ENCODE assay signal across 10 cellular contexts in the genomic region with DNA sequence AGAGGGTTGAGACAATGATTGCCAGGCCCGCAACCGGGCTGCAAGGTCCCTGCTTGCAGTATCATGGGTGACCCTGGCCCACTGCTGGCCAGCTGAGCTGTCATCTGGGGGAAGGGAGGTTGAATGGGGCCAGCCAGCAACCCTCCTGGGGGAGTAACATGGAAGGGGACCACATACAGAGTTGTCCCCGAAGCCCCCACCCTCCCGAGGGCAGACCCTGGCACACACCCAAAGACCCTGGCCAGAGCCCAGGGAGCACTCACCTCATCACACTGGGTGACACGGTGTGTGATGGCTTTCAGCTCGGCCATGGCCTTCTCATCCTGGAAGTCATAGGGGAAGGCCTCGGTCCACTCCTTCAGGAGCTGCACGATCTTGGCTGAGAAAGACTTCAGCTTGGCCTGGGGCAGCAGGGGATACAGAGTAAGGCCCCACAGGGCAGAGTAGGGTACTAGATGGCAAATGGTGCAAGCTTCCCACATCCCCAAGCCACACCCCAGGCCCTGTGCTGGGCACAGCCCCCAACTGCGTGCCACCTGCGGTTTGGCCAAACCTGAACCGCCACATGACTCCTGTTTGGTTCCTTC.
DNase-seq lines count a peak whose midpoint lies in the region; ATAC-seq and TF ChIP-seq lines count a peak whose summit lies in the region.
"Had no signal": no experiment of that assay in that cellular context is flagged by ENCODE, and none has a peak within 500 bp of the region (broad histone marks: within the 10 kb centered on the region; RNA-seq: fewer than 3 reads in every experiment).

No MANE protein-coding gene starts in this region.

- H3K4me3 Mint-ChIP-seq in WTC11, result peak overlapping the region; percentile 75

- no peak overlapping the region for H3K27ac ChIP-seq in right atrium auricular region
- no peak overlapping the region for H3K27ac ChIP-seq in sigmoid colon

- H3K4me3 ChIP-seq in right atrium auricular region, result no peak overlapping the region
- H3K4me3 ChIP-seq in sigmoid colon, result peak overlapping the region in 2 of 4 donors; percentile 47 to 50

- no peaks in the 10 kb centered on the region for H3K36me3 ChIP-seq in right atrium auricular region
- H3K36me3 ChIP-seq in sigmoid colon, result no peaks in the 10 kb centered on the region

- TF ChIP-seq CTCF in GM20000 (IDR thresholded peaks at IDR 0.05; ENCODE audit: extremely low read depth, missing control alignments), result no peak
- no peak for TF ChIP-seq CTCF in WTC11 (IDR thresholded peaks at IDR 0.05)
- TF ChIP-seq CTCF in right atrium auricular region (IDR thresholded peaks at IDR 0.05), result no peak
- TF ChIP-seq CTCF in sigmoid colon (IDR thresholded peaks at IDR 0.05), result no peak

- CTCF ChIA-PET in WTC11 (lab: Charles Lee), result interaction anchor here (0.5 to 5.1 kb wide), 48 partner anchors 9 to 509 kb away, joined by 3 to 94 read pairs (median 4); a partner anchor contains a TSS

- H3K27me3 ChIP-seq in right atrium auricular region (no peaks in the 10 kb centered on the region), sigmoid colon (peaks cover 0 to 15% (median 12%) of the 10 kb centered on the region in 3 donors)

- H3K36me3 Mint-ChIP-seq in WTC11, result peaks cover 29% of the 10 kb centered on the region

- ATAC-seq in WTC11 (no peak), GM21825 (IDR thresholded peaks at IDR 0.05; ENCODE audit: unreplicated experiment) (no peak), HG03159 (IDR thresholded peaks at IDR 0.05; ENCODE audit: unreplicated experiment) (no peak)

- no peaks in the 10 kb centered on the region for H3K27me3 Mint-ChIP-seq in WTC11 (ENCODE audit: low read depth)

- H3K27ac Mint-ChIP-seq in WTC11, result no peak overlapping the region

- TF ChIP-seq POLR2A in sigmoid colon (IDR thresholded peaks at IDR 0.05), result no peak

- DNase-seq in GM20000 (ENCODE audit: low spot score) (peak; percentile 17), WTC11 (ENCODE audit: low spot score) (no peak), right atrium auricular region (ENCODE audit: low spot score) (peak; percentile 48), sigmoid colon (peak; percentile 53), NCI-H2029 (lab: John Stamatoyannopoulos, UW) (no peak), HuH-7 (ENCODE audit: low spot score) (no peak)
- DNase-seq: cerebellar nuclear complex, kidney glomerular epithelial cell had no signal

- no peaks in the 10 kb centered on the region for H3K9me3 Mint-ChIP-seq in WTC11

- H3K4me1 ChIP-seq in right atrium auricular region (peaks cover 0 to 15% of the 10 kb centered on the region in 2 donors), sigmoid colon (peaks cover 0 to 22% (median 11%) of the 10 kb centered on the region in 4 donors)

- 85% methylated on average over 11 of the region's 11 CpGs for WGBS in sigmoid colon, 2 donors

- POLR2A ChIA-PET in WTC11 (lab: Charles Lee), result no interaction called here

- H3K9me3 ChIP-seq in right atrium auricular region (no peaks in the 10 kb centered on the region), sigmoid colon (no peaks in the 10 kb centered on the region)

- 0 out of 2 replicates have a peak, but pooled peaks cover 4% of the 10 kb centered on the region for H3K4me1 Mint-ChIP-seq in WTC11

- intact Hi-C loops in sigmoid colon (cut with DNase I), result no loop called here

- no peak for TF ChIP-seq EP300 in sigmoid colon (IDR thresholded peaks at IDR 0.05)

TF ChIP-seq in WTC11, 78 proteins besides CTCF, POLR2A, EP300 and RAD21 (continues in another document):
- TF ChIP-seq, protein P1, sequence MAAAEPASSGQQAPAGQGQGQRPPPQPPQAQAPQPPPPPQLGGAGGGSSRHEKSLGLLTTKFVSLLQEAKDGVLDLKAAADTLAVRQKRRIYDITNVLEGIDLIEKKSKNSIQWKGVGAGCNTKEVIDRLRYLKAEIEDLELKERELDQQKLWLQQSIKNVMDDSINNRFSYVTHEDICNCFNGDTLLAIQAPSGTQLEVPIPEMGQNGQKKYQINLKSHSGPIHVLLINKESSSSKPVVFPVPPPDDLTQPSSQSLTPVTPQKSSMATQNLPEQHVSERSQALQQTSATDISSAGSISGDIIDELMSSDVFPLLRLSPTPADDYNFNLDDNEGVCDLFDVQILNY (CRISPR knock-in tag; IDR thresholded peaks at IDR 0.05), result no peak
- TF ChIP-seq TCF7 (CRISPR knock-in tag; IDR thresholded peaks at IDR 0.05; ENCODE audit: low read depth) (no peak), HMGA2 (CRISPR knock-in tag; IDR thresholded peaks at IDR 0.05) (no peak), SMAD4 (CRISPR knock-in tag; IDR thresholded peaks at IDR 0.05) (no peak), TEAD4 (CRISPR knock-in tag; IDR thresholded peaks at IDR 0.05) (no peak), ZNF416 (CRISPR knock-in tag; IDR thresholded peaks at IDR 0.05) (no peak), OVOL2 (CRISPR knock-in tag; IDR thresholded peaks at IDR 0.05; ENCODE audit: borderline replicate concordance) (no peak), ZNF317 (CRISPR knock-in tag; IDR thresholded peaks at IDR 0.05; ENCODE audit: borderline replicate concordance, low read depth) (no peak), JAZF1 (CRISPR knock-in tag; IDR thresholded peaks at IDR 0.05) (no peak), SMAD3 (CRISPR knock-in tag; IDR thresholded peaks at IDR 0.05; ENCODE audit: borderline replicate concordance) (no peak), ESRRA (CRISPR knock-in tag; IDR thresholded peaks at IDR 0.05; ENCODE audit: borderline replicate concordance) (no peak), ZNF263 (CRISPR knock-in tag; IDR thresholded peaks at IDR 0.05; ENCODE audit: low read depth) (no peak)
- TF ChIP-seq, protein P2, sequence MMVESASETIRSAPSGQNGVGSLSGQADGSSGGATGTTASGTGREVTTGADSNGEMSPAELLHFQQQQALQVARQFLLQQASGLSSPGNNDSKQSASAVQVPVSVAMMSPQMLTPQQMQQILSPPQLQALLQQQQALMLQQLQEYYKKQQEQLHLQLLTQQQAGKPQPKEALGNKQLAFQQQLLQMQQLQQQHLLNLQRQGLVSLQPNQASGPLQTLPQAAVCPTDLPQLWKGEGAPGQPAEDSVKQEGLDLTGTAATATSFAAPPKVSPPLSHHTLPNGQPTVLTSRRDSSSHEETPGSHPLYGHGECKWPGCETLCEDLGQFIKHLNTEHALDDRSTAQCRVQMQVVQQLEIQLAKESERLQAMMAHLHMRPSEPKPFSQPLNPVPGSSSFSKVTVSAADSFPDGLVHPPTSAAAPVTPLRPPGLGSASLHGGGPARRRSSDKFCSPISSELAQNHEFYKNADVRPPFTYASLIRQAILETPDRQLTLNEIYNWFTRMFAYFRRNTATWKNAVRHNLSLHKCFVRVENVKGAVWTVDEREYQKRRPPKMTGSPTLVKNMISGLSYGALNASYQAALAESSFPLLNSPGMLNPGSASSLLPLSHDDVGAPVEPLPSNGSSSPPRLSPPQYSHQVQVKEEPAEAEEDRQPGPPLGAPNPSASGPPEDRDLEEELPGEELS (CRISPR knock-in tag; IDR thresholded peaks at IDR 0.05), result no peak
- TF ChIP-seq, protein P3, sequence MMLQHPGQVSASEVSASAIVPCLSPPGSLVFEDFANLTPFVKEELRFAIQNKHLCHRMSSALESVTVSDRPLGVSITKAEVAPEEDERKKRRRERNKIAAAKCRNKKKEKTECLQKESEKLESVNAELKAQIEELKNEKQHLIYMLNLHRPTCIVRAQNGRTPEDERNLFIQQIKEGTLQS (CRISPR knock-in tag; conservative IDR thresholded peaks at IDR 0.05), result no peak
- TF ChIP-seq, protein P4, sequence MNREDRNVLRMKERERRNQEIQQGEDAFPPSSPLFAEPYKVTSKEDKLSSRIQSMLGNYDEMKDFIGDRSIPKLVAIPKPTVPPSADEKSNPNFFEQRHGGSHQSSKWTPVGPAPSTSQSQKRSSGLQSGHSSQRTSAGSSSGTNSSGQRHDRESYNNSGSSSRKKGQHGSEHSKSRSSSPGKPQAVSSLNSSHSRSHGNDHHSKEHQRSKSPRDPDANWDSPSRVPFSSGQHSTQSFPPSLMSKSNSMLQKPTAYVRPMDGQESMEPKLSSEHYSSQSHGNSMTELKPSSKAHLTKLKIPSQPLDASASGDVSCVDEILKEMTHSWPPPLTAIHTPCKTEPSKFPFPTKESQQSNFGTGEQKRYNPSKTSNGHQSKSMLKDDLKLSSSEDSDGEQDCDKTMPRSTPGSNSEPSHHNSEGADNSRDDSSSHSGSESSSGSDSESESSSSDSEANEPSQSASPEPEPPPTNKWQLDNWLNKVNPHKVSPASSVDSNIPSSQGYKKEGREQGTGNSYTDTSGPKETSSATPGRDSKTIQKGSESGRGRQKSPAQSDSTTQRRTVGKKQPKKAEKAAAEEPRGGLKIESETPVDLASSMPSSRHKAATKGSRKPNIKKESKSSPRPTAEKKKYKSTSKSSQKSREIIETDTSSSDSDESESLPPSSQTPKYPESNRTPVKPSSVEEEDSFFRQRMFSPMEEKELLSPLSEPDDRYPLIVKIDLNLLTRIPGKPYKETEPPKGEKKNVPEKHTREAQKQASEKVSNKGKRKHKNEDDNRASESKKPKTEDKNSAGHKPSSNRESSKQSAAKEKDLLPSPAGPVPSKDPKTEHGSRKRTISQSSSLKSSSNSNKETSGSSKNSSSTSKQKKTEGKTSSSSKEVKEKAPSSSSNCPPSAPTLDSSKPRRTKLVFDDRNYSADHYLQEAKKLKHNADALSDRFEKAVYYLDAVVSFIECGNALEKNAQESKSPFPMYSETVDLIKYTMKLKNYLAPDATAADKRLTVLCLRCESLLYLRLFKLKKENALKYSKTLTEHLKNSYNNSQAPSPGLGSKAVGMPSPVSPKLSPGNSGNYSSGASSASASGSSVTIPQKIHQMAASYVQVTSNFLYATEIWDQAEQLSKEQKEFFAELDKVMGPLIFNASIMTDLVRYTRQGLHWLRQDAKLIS (CRISPR knock-in tag; IDR thresholded peaks at IDR 0.05; ENCODE audit: borderline replicate concordance), result no peak
- TF ChIP-seq, protein P5, sequence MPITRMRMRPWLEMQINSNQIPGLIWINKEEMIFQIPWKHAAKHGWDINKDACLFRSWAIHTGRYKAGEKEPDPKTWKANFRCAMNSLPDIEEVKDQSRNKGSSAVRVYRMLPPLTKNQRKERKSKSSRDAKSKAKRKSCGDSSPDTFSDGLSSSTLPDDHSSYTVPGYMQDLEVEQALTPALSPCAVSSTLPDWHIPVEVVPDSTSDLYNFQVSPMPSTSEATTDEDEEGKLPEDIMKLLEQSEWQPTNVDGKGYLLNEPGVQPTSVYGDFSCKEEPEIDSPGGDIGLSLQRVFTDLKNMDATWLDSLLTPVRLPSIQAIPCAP (CRISPR knock-in tag; IDR thresholded peaks at IDR 0.05), result no peak

Comparison
In these comparisons a context has a peak if more than half of its experiments do, and no peak if none do; other contexts are left out.
1. DNase-seq: peak in GM20000 (single experiment), right atrium auricular region (single experiment) and sigmoid colon (single experiment); none in WTC11 (single experiment), NCI-H2029 (single experiment) and HuH-7 (single experiment).